15 cellular contexts compared by ENCODE assay signal in the genomic region with DNA sequence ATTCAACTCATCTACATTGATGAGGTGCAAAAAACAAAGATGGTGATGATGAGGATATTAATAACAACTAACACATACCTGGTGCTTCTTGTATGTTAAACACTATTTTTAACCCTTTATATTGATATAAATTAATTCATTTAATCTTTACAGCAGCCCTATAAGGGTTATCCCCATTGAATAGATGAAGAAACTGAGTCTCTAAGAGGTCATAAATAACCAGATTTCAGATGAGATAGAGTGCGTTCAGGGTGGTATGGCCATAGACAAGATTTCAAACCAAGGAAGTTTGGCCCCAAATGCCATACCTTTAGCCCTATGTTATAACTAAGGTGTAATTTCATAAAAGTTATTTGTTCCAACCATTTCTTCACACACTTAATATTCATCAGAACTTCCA.
"Had no signal": no experiment of that assay in that cellular context is flagged by ENCODE, and none has a peak within 500 bp of the region (broad histone marks: within the 10 kb centered on the region; RNA-seq: fewer than 3 reads in every experiment).

No MANE protein-coding gene starts in this region.

- ATAC-seq: activated CD8-positive, alpha-beta memory T cell treated with anti-CD3 and anti-CD28 coated beads, Interleukin-2, amount 10 ng/mL, durations not matched to agents 7 days and 5 days; mucosa of descending colon; naive thymus-derived CD8-positive, alpha-beta T cell; stimulated activated naive B cell treated with anti-CD40 and anti-IgM and Interleukin-4, amounts not matched to agents 10 μg/mL and 1 μg/mL and 100 μg/mL, for 72 hours had no signal

- H3K27ac ChIP-seq: neutrophil had no signal

- H3K27me3 ChIP-seq: neutrophil, spleen, suprapubic skin had no signal

- H3K4me3 ChIP-seq: lower lobe of right lung, mucosa of descending colon, spleen, suprapubic skin had no signal

- H3K36me3 ChIP-seq: lower lobe of right lung, neutrophil, spleen, suprapubic skin had no signal

- DNase-seq: activated CD4-positive, alpha-beta T cell treated with anti-CD3 and anti-CD28 coated beads for 1 hour; activated CD4-positive, alpha-beta T cell treated with anti-CD3 and anti-CD28 coated beads, Interleukin-2, amount 50 U/mL, for 48 hours; activated CD8-positive, alpha-beta memory T cell treated with anti-CD3 and anti-CD28 coated beads, Interleukin-2, amount 10 ng/mL, durations not matched to agents 7 days and 5 days; activated effector memory CD4-positive, alpha-beta T cell treated with anti-CD3 and anti-CD28 coated beads, Interleukin-2, amount 50 U/mL, for 16 hours; activated T-cell treated with anti-CD3 and anti-CD28 coated beads, Interleukin-2, amount 50 U/mL, for 24 hours; hypothalamus; lower lobe of right lung; mucosa of descending colon; naive thymus-derived CD8-positive, alpha-beta T cell; right cardiac atrium; spleen; stimulated activated CD4-positive, alpha-beta T cell treated with anti-CD3 and anti-CD28 coated beads, Interleukin-1b, Interleukin-23, amount 100 ng/mL, for 48 hours; stimulated activated naive B cell treated with anti-CD40 and anti-IgM and Interleukin-4, amounts not matched to agents 10 μg/mL and 1 μg/mL and 100 μg/mL, for 72 hours had no signal

- H3K9me3 ChIP-seq: lower lobe of right lung, mucosa of descending colon, neutrophil, spleen, suprapubic skin had no signal
